In the genomic region with DNA sequence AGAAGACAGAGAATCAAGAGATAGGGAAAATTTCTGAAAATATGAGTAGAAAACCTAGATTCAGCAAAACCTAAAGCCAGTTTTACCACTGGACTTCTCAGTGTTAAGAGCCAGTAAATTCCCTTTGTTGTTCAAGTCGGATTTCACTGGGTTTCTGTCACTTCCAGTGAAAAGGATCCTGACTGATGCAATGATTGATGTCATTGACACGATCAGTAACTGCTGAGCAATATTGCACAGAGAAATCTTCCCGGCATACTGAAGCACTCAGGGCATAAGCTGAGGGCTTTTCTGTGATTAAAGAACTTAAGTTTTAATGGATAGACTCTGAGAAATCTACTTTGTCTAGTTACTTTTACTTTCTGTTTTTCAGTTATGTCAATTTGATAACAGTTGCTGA, we compare ENCODE assay signal across 12 cellular contexts.
DNase-seq lines count a peak whose midpoint lies in the region; ATAC-seq lines count a peak whose summit lies in the region.
"Had no signal": no experiment of that assay in that cellular context is flagged by ENCODE, and none has a peak within 500 bp of the region (broad histone marks: within the 10 kb centered on the region; RNA-seq: fewer than 3 reads in every experiment).

No MANE protein-coding gene starts in this region.

- no peaks in the 10 kb centered on the region for H3K27me3 Mint-ChIP-seq in activated naive CD4-positive, alpha-beta T cell treated with anti-CD3 and anti-CD28 coated beads for 36 hours (ENCODE audit: low read depth)
- no peaks in the 10 kb centered on the region for H3K27me3 Mint-ChIP-seq in stimulated activated naive B cell treated with anti-CD40 and anti-IgM and Interleukin-4, amounts not matched to agents 10 μg/mL and 1 μg/mL and 100 μg/mL, for 72 hours

- ATAC-seq in stimulated activated naive B cell treated with anti-CD40 and anti-IgM and Interleukin-4, amounts not matched to agents 10 μg/mL and 1 μg/mL and 100 μg/mL, for 72 hours (replicated peaks), result no peak
- no peak for ATAC-seq in HG03280 (IDR thresholded peaks at IDR 0.05; ENCODE audit: unreplicated experiment)
- ATAC-seq: sciatic nerve had no signal

- CTCF ChIA-PET in activated naive CD4-positive, alpha-beta T cell treated with anti-CD3 and anti-CD28 coated beads for 36 hours (lab: Charles Lee), result interaction anchor here (0.7 kb wide), 1 partner anchor 502 kb away, joined by 3 read pairs; no protein-coding TSS in a partner anchor

- H3K4me3 Mint-ChIP-seq in activated naive CD4-positive, alpha-beta T cell treated with anti-CD3 and anti-CD28 coated beads for 36 hours, result peak overlapping the region; percentile 32
- H3K4me3 Mint-ChIP-seq in stimulated activated naive B cell treated with anti-CD40 and anti-IgM and Interleukin-4, amounts not matched to agents 10 μg/mL and 1 μg/mL and 100 μg/mL, for 72 hours, result peak overlapping the region; percentile 8 to 38

- H3K36me3 Mint-ChIP-seq in activated naive CD4-positive, alpha-beta T cell treated with anti-CD3 and anti-CD28 coated beads for 36 hours (ENCODE audit: low read depth), result peaks cover 14% of the 10 kb centered on the region
- H3K36me3 Mint-ChIP-seq in stimulated activated naive B cell treated with anti-CD40 and anti-IgM and Interleukin-4, amounts not matched to agents 10 μg/mL and 1 μg/mL and 100 μg/mL, for 72 hours, result peaks cover 8 to 9% of the 10 kb centered on the region in 2 donors

- H3K4me1 Mint-ChIP-seq in activated naive CD4-positive, alpha-beta T cell treated with anti-CD3 and anti-CD28 coated beads for 36 hours (ENCODE audit: low read depth), result peaks cover 34% of the 10 kb centered on the region
- peaks cover 5 to 29% of the 10 kb centered on the region in 2 donors for H3K4me1 Mint-ChIP-seq in stimulated activated naive B cell treated with anti-CD40 and anti-IgM and Interleukin-4, amounts not matched to agents 10 μg/mL and 1 μg/mL and 100 μg/mL, for 72 hours

- no peaks in the 10 kb centered on the region for H3K27me3 ChIP-seq in layer of hippocampus (ENCODE audit: control insufficient read depth, insufficient read depth, low read length)

- peak; percentile 10 for DNase-seq in activated naive CD4-positive, alpha-beta T cell treated with anti-CD3 and anti-CD28 coated beads for 36 hours
- DNase-seq in activated naive CD4-positive, alpha-beta T cell treated with Interleukin-2 at 50 U/mL for 16 hours, result no peak
- DNase-seq in stimulated activated naive B cell treated with anti-CD40 and anti-IgM and Interleukin-4, amounts not matched to agents 10 μg/mL and 1 μg/mL and 100 μg/mL, for 72 hours, result no peak
- DNase-seq in T1000 (lab: John Stamatoyannopoulos, UW) (no peak), dermis blood vessel endothelial cell (no peak)
- DNase-seq: activated CD4-positive, alpha-beta T cell treated with anti-CD3 and anti-CD28 coated beads for 1 hour; NCI-H774; SIG-M5 had no signal

- H3K9me3 Mint-ChIP-seq in activated naive CD4-positive, alpha-beta T cell treated with anti-CD3 and anti-CD28 coated beads for 36 hours, result no peaks in the 10 kb centered on the region
- peaks cover 0 to 1% of the 10 kb centered on the region in 2 donors for H3K9me3 Mint-ChIP-seq in stimulated activated naive B cell treated with anti-CD40 and anti-IgM and Interleukin-4, amounts not matched to agents 10 μg/mL and 1 μg/mL and 100 μg/mL, for 72 hours

- intact Hi-C loops in activated naive CD4-positive, alpha-beta T cell treated with anti-CD3 and anti-CD28 coated beads for 36 hours (cut with micrococcal nuclease), result loop anchor here (2.0 to 5.0 kb wide), 2 partner anchors 61 to 129 kb away; no protein-coding TSS in a partner anchor

- H3K27ac Mint-ChIP-seq in activated naive CD4-positive, alpha-beta T cell treated with anti-CD3 and anti-CD28 coated beads for 36 hours, result peak overlapping the region; percentile 78
- H3K27ac Mint-ChIP-seq in stimulated activated naive B cell treated with anti-CD40 and anti-IgM and Interleukin-4, amounts not matched to agents 10 μg/mL and 1 μg/mL and 100 μg/mL, for 72 hours, result no peak overlapping the region

- H3K27ac ChIP-seq in angular gyrus (ENCODE audit: low read depth, low read length) (peak overlapping the region; percentile 5), layer of hippocampus (ENCODE audit: low read depth, low read length) (peak overlapping the region; percentile 8)
